8 cellular contexts compared by ENCODE assay signal in the genomic region with DNA sequence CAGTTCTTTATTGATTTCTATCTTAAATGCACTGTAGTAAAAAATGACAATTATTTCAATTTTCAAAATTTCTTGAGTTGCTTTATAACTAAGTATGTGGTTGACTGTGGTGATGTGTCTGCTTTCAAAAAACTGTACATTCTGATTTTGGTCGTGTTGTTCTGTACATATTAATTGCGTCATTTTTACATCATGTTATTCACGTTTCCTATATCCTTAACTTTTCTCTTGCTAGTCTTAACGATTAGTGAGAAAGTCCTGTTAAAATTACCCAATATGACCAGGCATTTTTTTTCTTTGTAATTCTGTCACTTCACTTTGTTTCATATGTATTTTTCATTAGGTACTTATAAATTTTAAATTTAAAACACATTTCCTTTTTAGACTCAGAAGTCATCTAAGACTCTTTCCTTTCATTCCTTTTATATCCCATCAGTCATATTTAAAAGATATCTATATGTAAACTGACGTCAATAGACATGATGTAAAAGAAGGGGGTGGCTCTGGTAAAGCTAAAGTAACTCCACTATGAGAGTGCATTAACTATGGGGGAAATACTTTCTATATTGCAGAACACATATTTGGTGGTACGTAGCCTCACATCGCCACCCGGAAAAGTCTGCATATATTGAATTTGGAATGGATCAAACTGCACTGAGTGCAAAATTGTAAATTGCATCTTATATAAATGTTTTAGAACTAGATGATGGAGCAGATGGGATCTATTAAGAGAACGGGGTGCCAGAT. TPM values are rescaled to one million over a fixed set of nuclear protein-coding genes. Genes with fewer than 3 reads are reported as not detected.
DNase-seq lines count a peak whose midpoint lies in the region; ATAC-seq, FAIRE-seq and TF ChIP-seq lines count a peak whose summit lies in the region.

No MANE protein-coding gene starts in this region.

- H3K9ac ChIP-seq in BLaER1 (peak overlapping the region; percentile 87), KMS-11 (peak overlapping the region; percentile 93; the same call in 1 of the 2 replicates)

- peak overlapping the region; percentile 94 to 99 (median 97) for H3K4me3 Mint-ChIP-seq in naive thymus-derived CD8-positive, alpha-beta T cell

- DNase-seq in bronchial epithelial cell (ENCODE audit: low read depth) (peak; percentile 35), NCI-H510A treated with DMSO at 0.1 percent for 48 hours (lab: John Stamatoyannopoulos, UW) (no peak), SW480 (ENCODE audit: low spot score) (no peak), NCI-H345 (lab: John Stamatoyannopoulos, UW) (no peak)
- DNase-seq in naive thymus-derived CD8-positive, alpha-beta T cell: no peak

- H4K20me1 ChIP-seq in BLaER1: no peaks in the 10 kb centered on the region
- no peaks in the 10 kb centered on the region for H4K20me1 ChIP-seq in KMS-11 (ENCODE audit: insufficient read depth)

- peak overlapping the region; percentile 91 for H3K27ac ChIP-seq in BLaER1
- H3K27ac ChIP-seq in KMS-11: peak overlapping the region; percentile 92

- no peaks in the 10 kb centered on the region for H3K9me3 Mint-ChIP-seq in naive thymus-derived CD8-positive, alpha-beta T cell

- peaks cover 17 to 48% (median 39%) of the 10 kb centered on the region in 4 donors for H3K4me1 Mint-ChIP-seq in naive thymus-derived CD8-positive, alpha-beta T cell

- peak overlapping the region; percentile 89 for H2AFZ ChIP-seq in KMS-11 (ENCODE audit: low read depth)

- peak overlapping the region; percentile 75 for H3K4me3 ChIP-seq in BLaER1
- peak overlapping the region; percentile 96 for H3K4me3 ChIP-seq in KMS-11 (IDR thresholded peaks at IDR 0.05; ENCODE audit: insufficient read depth, low read depth, low read length)
- peak overlapping the region; percentile 70 for H3K4me3 ChIP-seq in bronchial epithelial cell (ENCODE audit: low read depth, low read length)

- H3K4me2 ChIP-seq in BLaER1 (peak overlapping the region; percentile 82), KMS-11 (peak overlapping the region; percentile 89)

- H3K9me3 ChIP-seq in BLaER1: no peaks in the 10 kb centered on the region

- peak overlapping the region; percentile 63 to 100 (median 99) for H3K27ac Mint-ChIP-seq in naive thymus-derived CD8-positive, alpha-beta T cell

- H3K79me2 ChIP-seq in KMS-11 (ENCODE audit: insufficient read depth, low read depth): peaks cover 25% of the 10 kb centered on the region; the same call in 1 of the 2 replicates

- H3K27me3 ChIP-seq in BLaER1: no peaks in the 10 kb centered on the region
- H3K27me3 ChIP-seq in KMS-11 (ENCODE audit: insufficient read depth, low read depth): no peaks in the 10 kb centered on the region
- no peaks in the 10 kb centered on the region for H3K27me3 ChIP-seq in bronchial epithelial cell (ENCODE audit: control insufficient read depth, insufficient read depth, low read length)

- H3K36me3 ChIP-seq in BLaER1 (peaks cover 22% of the 10 kb centered on the region), KMS-11 (ENCODE audit: insufficient read depth) (peaks cover 5% of the 10 kb centered on the region; the same call in 1 of the 2 replicates), bronchial epithelial cell (ENCODE audit: control insufficient read depth, insufficient read depth, low read length) (peaks cover 11% of the 10 kb centered on the region)

- POLR2A ChIA-PET in naive thymus-derived CD8-positive, alpha-beta T cell (lab: Charles Lee): interaction anchor here (0.7 to 3.4 kb wide), 9 partner anchors 16 to 677 kb away, joined by 3 to 30 read pairs (median 8); partner anchors contain the start of genes IRF2BP2 and TARBP1

- no peak for FAIRE-seq in bronchial epithelial cell (lab: Jason Lieb, UNC)

- no peaks in the 10 kb centered on the region for H3K27me3 Mint-ChIP-seq in naive thymus-derived CD8-positive, alpha-beta T cell

- TF ChIP-seq CTCF in KMS-11 (conservative IDR thresholded peaks at IDR 0.05; ENCODE audit: low read depth, low read length) (no peak), bronchial epithelial cell (IDR thresholded peaks at IDR 0.05; ENCODE audit: insufficient read depth, low read length, severe bottlenecking) (no peak)

- H3K4me1 ChIP-seq in BLaER1: peaks cover 23% of the 10 kb centered on the region
- H3K4me1 ChIP-seq in KMS-11 (ENCODE audit: low read depth, poor library complexity, severe bottlenecking): peaks cover 26% of the 10 kb centered on the region

- H3K36me3 Mint-ChIP-seq in naive thymus-derived CD8-positive, alpha-beta T cell: peaks cover 8 to 18% (median 9%) of the 10 kb centered on the region in 3 donors

- no peak for ATAC-seq in naive thymus-derived CD8-positive, alpha-beta T cell
- ATAC-seq in GM21423 (IDR thresholded peaks at IDR 0.05; ENCODE audit: unreplicated experiment): no peak

RNA-seq across cellular contexts. Expression of gene COA6, which starts 1.1 kb away (rescaled TPM):
- total RNA-seq in bronchial epithelial cell: 29.7 and 48.3 TPM in 2 replicates
- total RNA-seq in naive thymus-derived CD8-positive, alpha-beta T cell: 10 to 100 TPM; 16.1 to 22.1 TPM
- polyA plus RNA-seq in naive thymus-derived CD8-positive, alpha-beta T cell: 10 to 100 TPM; 29.1 to 32.6 (median 32.0) TPM
